ENCODE assay signal across 1 cellular context in the genomic region with DNA sequence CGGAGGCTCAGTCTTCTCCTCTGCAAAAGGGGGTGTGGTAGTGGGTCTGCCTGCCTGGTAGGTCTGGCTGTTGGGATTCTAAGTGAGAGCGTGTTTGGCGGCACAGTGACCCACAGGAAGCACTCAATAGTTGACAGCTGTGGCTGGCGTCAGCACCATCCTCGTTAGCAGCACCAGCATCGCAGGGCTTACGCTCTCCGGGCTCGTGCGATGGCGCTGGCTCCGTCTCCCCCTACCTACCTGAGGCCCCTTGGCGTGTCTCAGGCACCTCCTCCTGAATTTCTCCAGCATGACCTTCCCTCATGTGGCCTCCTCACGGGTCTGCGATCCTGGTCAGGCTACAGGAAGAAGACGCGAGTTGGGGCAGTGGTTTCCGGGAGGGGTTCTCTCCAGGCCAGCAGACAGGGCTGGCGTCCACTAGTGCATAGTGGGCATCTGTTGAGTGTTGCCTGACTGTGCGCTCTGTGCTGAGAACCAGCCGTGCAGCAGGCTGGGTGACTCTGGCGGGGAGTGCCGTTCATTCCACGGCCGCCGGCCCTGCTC.
TF ChIP-seq lines count a peak whose summit lies in the region.

No MANE protein-coding gene starts in this region.

TF ChIP-seq in SK-N-SH treated with all-trans-retinoic acid at 6 μM for 48 hours, 23 proteins besides CTCF, POLR2A, EP300 and RAD21 (continued from another document):
- TF ChIP-seq, protein P1, sequence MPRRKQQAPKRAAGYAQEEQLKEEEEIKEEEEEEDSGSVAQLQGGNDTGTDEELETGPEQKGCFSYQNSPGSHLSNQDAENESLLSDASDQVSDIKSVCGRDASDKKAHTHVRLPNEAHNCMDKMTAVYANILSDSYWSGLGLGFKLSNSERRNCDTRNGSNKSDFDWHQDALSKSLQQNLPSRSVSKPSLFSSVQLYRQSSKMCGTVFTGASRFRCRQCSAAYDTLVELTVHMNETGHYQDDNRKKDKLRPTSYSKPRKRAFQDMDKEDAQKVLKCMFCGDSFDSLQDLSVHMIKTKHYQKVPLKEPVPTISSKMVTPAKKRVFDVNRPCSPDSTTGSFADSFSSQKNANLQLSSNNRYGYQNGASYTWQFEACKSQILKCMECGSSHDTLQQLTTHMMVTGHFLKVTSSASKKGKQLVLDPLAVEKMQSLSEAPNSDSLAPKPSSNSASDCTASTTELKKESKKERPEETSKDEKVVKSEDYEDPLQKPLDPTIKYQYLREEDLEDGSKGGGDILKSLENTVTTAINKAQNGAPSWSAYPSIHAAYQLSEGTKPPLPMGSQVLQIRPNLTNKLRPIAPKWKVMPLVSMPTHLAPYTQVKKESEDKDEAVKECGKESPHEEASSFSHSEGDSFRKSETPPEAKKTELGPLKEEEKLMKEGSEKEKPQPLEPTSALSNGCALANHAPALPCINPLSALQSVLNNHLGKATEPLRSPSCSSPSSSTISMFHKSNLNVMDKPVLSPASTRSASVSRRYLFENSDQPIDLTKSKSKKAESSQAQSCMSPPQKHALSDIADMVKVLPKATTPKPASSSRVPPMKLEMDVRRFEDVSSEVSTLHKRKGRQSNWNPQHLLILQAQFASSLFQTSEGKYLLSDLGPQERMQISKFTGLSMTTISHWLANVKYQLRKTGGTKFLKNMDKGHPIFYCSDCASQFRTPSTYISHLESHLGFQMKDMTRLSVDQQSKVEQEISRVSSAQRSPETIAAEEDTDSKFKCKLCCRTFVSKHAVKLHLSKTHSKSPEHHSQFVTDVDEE (CRISPR knock-in tag; IDR thresholded peaks at IDR 0.05) = no peak
TF ChIP-seq in SK-N-SH treated with all-trans-retinoic acid at 6 μM for 48 hours: peak in this region for 1.
